Comparison of ENCODE assay signal across 23 cellular contexts in the genomic region with DNA sequence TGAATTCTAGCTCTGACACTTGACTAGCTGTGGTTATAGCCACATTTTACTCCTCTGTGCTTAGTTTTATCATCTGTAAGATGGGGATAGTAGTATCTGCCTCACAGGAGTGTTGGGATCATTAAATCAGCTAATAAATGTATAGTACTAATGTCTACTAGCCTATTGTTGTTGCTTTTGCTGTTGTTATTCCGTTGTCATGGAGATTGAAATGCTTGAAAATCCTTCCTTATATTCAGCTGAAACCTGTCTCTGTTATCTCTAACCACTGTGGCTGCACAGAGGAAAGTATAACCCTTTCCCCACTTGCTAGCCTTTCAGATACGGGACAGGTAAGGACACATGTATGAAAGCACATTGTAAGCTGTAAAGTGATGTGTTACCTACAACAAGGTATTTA.
"Had no signal": no experiment of that assay in that cellular context is flagged by ENCODE, and none has a peak within 500 bp of the region (broad histone marks: within the 10 kb centered on the region; RNA-seq: fewer than 3 reads in every experiment).

No MANE protein-coding gene starts in this region.

- H3K9ac ChIP-seq: parathyroid adenoma had no signal

- DNase-seq: colonic mucosa; dermis blood vessel endothelial cell; esophagus squamous epithelium; foreskin fibroblast; head of caudate nucleus; kidney; left cardiac atrium; left ventricle myocardium inferior; lower lobe of right lung; midbrain; naive B cell; sigmoid colon; stimulated activated CD4-positive, alpha-beta T cell treated with anti-CD3 and anti-CD28 coated beads, Interleukin-2, amount 100 ng/mL, for 24 hours; stimulated activated CD4-positive, alpha-beta T cell treated with anti-CD3 and anti-CD28 coated beads, Interleukin-4, amount 100 ng/mL, for 4 hours; stimulated activated naive B cell treated with anti-CD40 and anti-IgM and Interleukin-4, amounts not matched to agents 10 μg/mL and 1 μg/mL and 100 μg/mL, for 72 hours; stimulated activated naive CD8-positive, alpha-beta T cell treated with anti-CD3 and anti-CD28 coated beads, Interleukin-15, amount 100 ng/mL, for 72 hours; testis; transverse colon had no signal

- H3K4me3 ChIP-seq: colonic mucosa, esophagus squamous epithelium, hepatocyte, left ventricle myocardium inferior, lower lobe of right lung, prostate gland, right atrium auricular region, sigmoid colon, skin epidermis, testis, transverse colon had no signal

- H3K9me3 ChIP-seq: colonic mucosa, esophagus squamous epithelium, left ventricle myocardium inferior, lower lobe of right lung, prostate gland, right atrium auricular region, sigmoid colon, testis, transverse colon had no signal

- H3K4me1 ChIP-seq: colonic mucosa, esophagus squamous epithelium, left ventricle myocardium inferior, lower lobe of right lung, prostate gland, right atrium auricular region, sigmoid colon, testis, transverse colon had no signal

- H3K4me2 ChIP-seq: hepatocyte had no signal

- H3K27ac ChIP-seq: colonic mucosa, esophagus squamous epithelium, hepatocyte, left ventricle myocardium inferior, lower lobe of right lung, parathyroid adenoma, prostate gland, right atrium auricular region, sigmoid colon, skin epidermis, testis, transverse colon had no signal

- ATAC-seq: left cardiac atrium; lower lobe of right lung; stimulated activated naive B cell treated with anti-CD40 and anti-IgM and Interleukin-4, amounts not matched to agents 10 μg/mL and 1 μg/mL and 100 μg/mL, for 72 hours; stimulated activated naive CD8-positive, alpha-beta T cell treated with anti-CD3 and anti-CD28 coated beads, Interleukin-15, amount 100 ng/mL, for 72 hours had no signal

- H3K36me3 ChIP-seq: colonic mucosa, esophagus squamous epithelium, left ventricle myocardium inferior, lower lobe of right lung, prostate gland, right atrium auricular region, sigmoid colon, transverse colon had no signal

- H2AFZ ChIP-seq: hepatocyte, parathyroid adenoma had no signal

- H3K27me3 ChIP-seq: colonic mucosa, esophagus squamous epithelium, hepatocyte, right atrium auricular region, sigmoid colon, testis, transverse colon had no signal
